8 cellular contexts compared by ENCODE assay signal in genomic region chr9:124769451-124770358, GRCh38. TPM values are rescaled to one million over a fixed set of nuclear protein-coding genes. Genes with fewer than 3 reads are reported as not detected.
DNase-seq lines count a peak whose midpoint lies in the region; ATAC-seq, FAIRE-seq and TF ChIP-seq lines count a peak whose summit lies in the region.

No MANE protein-coding gene starts in this region.

- H3K4me1 ChIP-seq in astrocyte (ENCODE audit: insufficient read depth, low read length) (peaks cover 11% of the 10 kb centered on the region), kidney (ENCODE audit: control insufficient read depth in 1 of 2, insufficient read depth in 1 of 2, low read depth in 1 of 2, low read length in 2 of 2) (peaks cover 0 to 5% of the 10 kb centered on the region in 2 donors)

- no peak overlapping the region for H3K27ac ChIP-seq in astrocyte (ENCODE audit: low read depth, low read length)
- H3K27ac ChIP-seq in kidney (ENCODE audit: low read depth in 2 of 2, low read length in 2 of 2), result peak overlapping the region; percentile 2 to 46

- H3K9ac ChIP-seq in astrocyte (ENCODE audit: low read length), result peak overlapping the region; percentile 45
- H3K9ac ChIP-seq in kidney (ENCODE audit: low read length in 2 of 2), result peak overlapping the region in 1 of 2 donors; percentile 21

- no peaks in the 10 kb centered on the region for H3K27me3 Mint-ChIP-seq in astrocyte (ENCODE audit: low read depth, unreplicated experiment)

- no peaks in the 10 kb centered on the region for H3K36me3 Mint-ChIP-seq in astrocyte (ENCODE audit: low read depth, unreplicated experiment)

- H3K4me2 ChIP-seq in astrocyte (ENCODE audit: low read length), result peak overlapping the region; percentile 85

- H3K36me3 ChIP-seq in astrocyte (ENCODE audit: insufficient read depth, low read length) (no peaks in the 10 kb centered on the region), kidney (ENCODE audit: control insufficient read depth in 1 of 2, insufficient read depth in 2 of 2, low read length in 2 of 2) (no peaks in the 10 kb centered on the region)

- intact Hi-C loops in kidney (cut with DNase I), result no loop called here

- TF ChIP-seq CTCF in GM12865 (IDR thresholded peaks at IDR 0.05; ENCODE audit: insufficient read depth, low read depth, low read length, missing control alignments) (no peak), astrocyte (IDR thresholded peaks at IDR 0.05; ENCODE audit: insufficient read depth, low read depth, low read length) (no peak), kidney (IDR thresholded peaks at IDR 0.05; ENCODE audit: borderline replicate concordance, extremely low read depth, insufficient read depth) (no peak)

- peak overlapping the region; percentile 92 for H3K4me3 Mint-ChIP-seq in astrocyte (ENCODE audit: unreplicated experiment)

- DNase-seq in GM12865 (ENCODE audit: low read depth), result no peak
- peak; percentile 46 for DNase-seq in NCI-H2171 (lab: John Stamatoyannopoulos, UW)
- DNase-seq in astrocyte (ENCODE audit: low read depth), result no peak
- peak; percentile 85 for DNase-seq in kidney
- peak; percentile 32 for DNase-seq in stimulated activated naive CD8-positive, alpha-beta T cell treated with anti-CD3 and anti-CD28 coated beads, Interleukin-15, Interleukin-2, amounts not matched to agents 100 U/mL and 50 U/mL, for 24 hours
- DNase-seq in NCI-H226, result no peak
- DNase-seq in NCI-H1694 treated with DMSO at 0.1 percent for 48 hours (lab: John Stamatoyannopoulos, UW), result no peak

- H2AFZ ChIP-seq in astrocyte (ENCODE audit: low read depth, low read length), result peak overlapping the region; percentile 32

- no peaks in the 10 kb centered on the region for H3K9me3 Mint-ChIP-seq in astrocyte (ENCODE audit: unreplicated experiment)

- peak overlapping the region; percentile 94 for H3K27ac Mint-ChIP-seq in astrocyte (ENCODE audit: unreplicated experiment)

- H3K4me3 ChIP-seq in GM12865 (ENCODE audit: low read depth, low read length), result peak overlapping the region; percentile 91
- peak overlapping the region; percentile 60 for H3K4me3 ChIP-seq in astrocyte (ENCODE audit: insufficient read depth, low read depth, low read length)
- peak overlapping the region; percentile 36 to 89 for H3K4me3 ChIP-seq in kidney (ENCODE audit: low read length in 2 of 2)

- H3K4me1 Mint-ChIP-seq in astrocyte (ENCODE audit: low read depth, unreplicated experiment), result peaks cover 41% of the 10 kb centered on the region

- FAIRE-seq in astrocyte (lab: Jason Lieb, UNC), result no peak
- no peak for FAIRE-seq in kidney (lab: Jason Lieb, UNC)

- no peak for ATAC-seq in stimulated activated naive CD8-positive, alpha-beta T cell treated with anti-CD3 and anti-CD28 coated beads, Interleukin-15, Interleukin-2, amounts not matched to agents 100 U/mL and 50 U/mL, for 24 hours
- ATAC-seq in HG02938 (IDR thresholded peaks at IDR 0.05; ENCODE audit: unreplicated experiment), result no peak

- peaks cover 22% of the 10 kb centered on the region for H4K20me1 ChIP-seq in astrocyte (ENCODE audit: insufficient read depth, low read length)

- H3K27me3 ChIP-seq in astrocyte (ENCODE audit: insufficient read depth, low read length), result peaks cover 49% of the 10 kb centered on the region

- H3K9me3 ChIP-seq in astrocyte (ENCODE audit: insufficient read depth, low read depth, low read length), result no peaks in the 10 kb centered on the region
- no peaks in the 10 kb centered on the region for H3K9me3 ChIP-seq in kidney (ENCODE audit: control insufficient read depth in 1 of 2, low read length in 2 of 2)

- no peaks in the 10 kb centered on the region for H3K79me2 ChIP-seq in astrocyte (ENCODE audit: insufficient read depth, low read length)

RNA-seq across cellular contexts. Expression of gene NR6A1, which starts 1.4 kb away (rescaled TPM):
- total RNA-seq in astrocyte (14.5 and 20.8 TPM in 2 replicates), kidney (3.5 TPM)
- 1.2 TPM for polyA plus RNA-seq in kidney (ENCODE audit: insufficient read depth, low read depth, low replicate concordance)

RNA-seq across cellular contexts. Expression of gene OLFML2A, which starts 7.2 kb away (rescaled TPM):
- total RNA-seq in astrocyte (148 and 179 TPM in 2 replicates), kidney (12.2 TPM)
- 5.1 TPM for polyA plus RNA-seq in kidney (ENCODE audit: insufficient read depth, low read depth, low replicate concordance)

Comparison
In these comparisons a context has a peak if more than half of its experiments do, and no peak if none do; other contexts are left out.
1. DNase-seq: peak in NCI-H2171 (single experiment), kidney (single experiment) and stimulated activated naive CD8-positive, alpha-beta T cell treated with anti-CD3 and anti-CD28 coated beads, Interleukin-15, Interleukin-2, amounts not matched to agents 100 U/mL and 50 U/mL, for 24 hours (single experiment); none in GM12865 (single experiment), astrocyte (single experiment), NCI-H226 (single experiment) and NCI-H1694 treated with DMSO at 0.1 percent for 48 hours (single experiment).
2. RNA of gene OLFML2A, which starts 7.2 kb away (total RNA-seq): 148 to 179 TPM in astrocyte; 12.2 TPM in kidney (single experiment); every median in the first group is over 10 times any median in the second.
3. Peak in every context shown above with its lines, with median percentiles within 50 percentile points of each other: H3K4me3 ChIP-seq.